In genomic region chr16:6570520-6570919, GRCh38 we compare ENCODE assay signal across 20 cellular contexts.
"Had no signal": no experiment of that assay in that cellular context is flagged by ENCODE, and none has a peak within 500 bp of the region (broad histone marks: within the 10 kb centered on the region; RNA-seq: fewer than 3 reads in every experiment).

No MANE protein-coding gene starts in this region.

- H3K9me3 ChIP-seq: colonic mucosa, esophagus muscularis mucosa, esophagus squamous epithelium, gastrocnemius medialis, gastroesophageal sphincter, heart left ventricle had no signal

- H3K4me3 ChIP-seq: colonic mucosa, coronary artery, dorsolateral prefrontal cortex, esophagus muscularis mucosa, esophagus squamous epithelium, gastrocnemius medialis, gastroesophageal sphincter, heart left ventricle, heart right ventricle had no signal

- H3K27ac ChIP-seq: colonic mucosa, coronary artery, epithelial cell of prostate, esophagus muscularis mucosa, esophagus squamous epithelium, foreskin keratinocyte, gastrocnemius medialis, gastroesophageal sphincter, heart left ventricle, heart right ventricle had no signal

- DNase-seq: colonic mucosa; cortex of kidney; dermis blood vessel endothelial cell; dorsolateral prefrontal cortex; effector CD4-positive, alpha-beta T cell; effector CD8-positive, alpha-beta T cell; effector memory CD4-positive, alpha-beta T cell; effector memory CD8-positive, alpha-beta T cell; erythroblast; esophagus squamous epithelium; foreskin fibroblast; foreskin keratinocyte; gastrocnemius medialis; head of caudate nucleus; heart left ventricle; heart right ventricle had no signal

- H3K4me1 ChIP-seq: colonic mucosa, esophagus muscularis mucosa, esophagus squamous epithelium, foreskin keratinocyte, gastrocnemius medialis, gastroesophageal sphincter, heart left ventricle, heart right ventricle had no signal

- H3K36me3 ChIP-seq: colonic mucosa, esophagus muscularis mucosa, esophagus squamous epithelium, gastrocnemius medialis, gastroesophageal sphincter, heart left ventricle, heart right ventricle had no signal
